ENCODE assay signal across 22 cellular contexts in the genomic region with DNA sequence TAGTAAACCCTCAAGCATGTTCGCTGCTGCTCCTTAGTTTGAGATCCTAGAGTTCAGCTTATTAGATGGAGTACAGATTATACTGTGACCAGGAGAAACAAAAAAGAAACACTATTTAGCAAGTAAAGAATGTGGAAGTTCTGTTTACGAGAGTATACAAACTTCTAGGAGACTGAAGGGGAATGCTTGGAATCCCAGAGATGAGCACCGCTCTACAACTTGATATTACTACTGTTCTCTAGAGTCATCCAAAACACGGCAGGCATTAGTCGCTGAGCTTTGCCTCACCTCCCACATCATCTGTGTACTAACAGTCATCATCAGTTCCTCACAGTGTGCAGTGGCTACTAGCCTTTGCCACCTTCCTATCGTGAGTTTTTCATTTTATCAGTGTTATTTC.
"Had no signal": no experiment of that assay in that cellular context is flagged by ENCODE, and none has a peak within 500 bp of the region (broad histone marks: within the 10 kb centered on the region; RNA-seq: fewer than 3 reads in every experiment).

No MANE protein-coding gene starts in this region.

- ATAC-seq: activated CD4-positive, CD25-positive, alpha-beta regulatory T cell treated with anti-CD3 and anti-CD28 coated beads, Interleukin-2, amount 50 U/mL, for 24 hours; activated CD8-positive, alpha-beta T cell treated with anti-CD3 and anti-CD28 coated beads for 36 hours; gastroesophageal sphincter; left colon; naive thymus-derived CD4-positive, alpha-beta T cell; T-cell; upper lobe of right lung had no signal

- H3K27me3 ChIP-seq: gastroesophageal sphincter, upper lobe of right lung had no signal

- H3K36me3 Mint-ChIP-seq: activated naive CD8-positive, alpha-beta T cell treated with anti-CD3 and anti-CD28 coated beads for 36 hours; memory B cell; naive thymus-derived CD4-positive, alpha-beta T cell; T-cell had no signal

- H3K27ac Mint-ChIP-seq: activated CD4-positive, alpha-beta T cell treated with anti-CD3 and anti-CD28 coated beads, Interleukin-2, amount 10 ng/mL, durations not matched to agents 7 days and 5 days; activated CD8-positive, alpha-beta T cell treated with anti-CD3 and anti-CD28 coated beads for 36 hours; activated naive CD8-positive, alpha-beta T cell treated with anti-CD3 and anti-CD28 coated beads for 36 hours; activated T-cell treated with anti-CD3 and anti-CD28 coated beads, Interleukin-2, amount 50 U/mL, for 24 hours; activated T-helper 2 cell treated with anti-CD3 and anti-CD28 coated beads, Interferon-gamma antibody, Interleukin-2, Interleukin-4, amounts not matched to agents 10 μg/mL and 5 μg/mL and 100 μg/mL, durations not matched to agents 14 hours and 24 hours and 36 hours; memory B cell; naive thymus-derived CD4-positive, alpha-beta T cell; T-cell; T-helper 2 cell treated with Interferon-gamma antibody and Interleukin-4, amounts not matched to agents 5 μg/mL and 100 μg/mL, for 36 hours had no signal

- H3K27me3 Mint-ChIP-seq: memory B cell had no signal

- H3K4me3 Mint-ChIP-seq: activated CD4-positive, alpha-beta T cell treated with anti-CD3 and anti-CD28 coated beads, Interleukin-2, amount 10 ng/mL, durations not matched to agents 7 days and 5 days; activated CD8-positive, alpha-beta T cell treated with anti-CD3 and anti-CD28 coated beads for 36 hours; activated naive CD8-positive, alpha-beta T cell treated with anti-CD3 and anti-CD28 coated beads for 36 hours; activated T-cell treated with anti-CD3 and anti-CD28 coated beads, Interleukin-2, amount 50 U/mL, for 24 hours; memory B cell; naive thymus-derived CD4-positive, alpha-beta T cell; neural crest cell; T-cell; T-helper 2 cell treated with Interferon-gamma antibody and Interleukin-4, amounts not matched to agents 5 μg/mL and 100 μg/mL, for 36 hours had no signal

- H3K4me3 ChIP-seq: coronary artery, esophagus squamous epithelium, gastroesophageal sphincter, upper lobe of right lung had no signal

- H3K4me1 ChIP-seq: esophagus squamous epithelium, gastroesophageal sphincter, upper lobe of right lung had no signal

- H3K9me3 Mint-ChIP-seq: activated CD4-positive, alpha-beta T cell treated with anti-CD3 and anti-CD28 coated beads, Interleukin-2, amount 10 ng/mL, durations not matched to agents 7 days and 5 days; activated CD8-positive, alpha-beta T cell treated with anti-CD3 and anti-CD28 coated beads for 36 hours; activated naive CD8-positive, alpha-beta T cell treated with anti-CD3 and anti-CD28 coated beads for 36 hours; activated T-cell treated with anti-CD3 and anti-CD28 coated beads, Interleukin-2, amount 50 U/mL, for 24 hours; activated T-helper 2 cell treated with anti-CD3 and anti-CD28 coated beads, Interferon-gamma antibody, Interleukin-2, Interleukin-4, amounts not matched to agents 10 μg/mL and 5 μg/mL and 100 μg/mL, durations not matched to agents 14 hours and 24 hours and 36 hours; memory B cell; T-cell; T-helper 2 cell treated with Interferon-gamma antibody and Interleukin-4, amounts not matched to agents 5 μg/mL and 100 μg/mL, for 36 hours had no signal

- H3K4me1 Mint-ChIP-seq: activated CD4-positive, alpha-beta T cell treated with anti-CD3 and anti-CD28 coated beads, Interleukin-2, amount 10 ng/mL, durations not matched to agents 7 days and 5 days; activated naive CD8-positive, alpha-beta T cell treated with anti-CD3 and anti-CD28 coated beads for 36 hours; memory B cell; naive thymus-derived CD4-positive, alpha-beta T cell; T-cell had no signal

- DNase-seq: activated CD4-positive, alpha-beta T cell treated with anti-CD3 and anti-CD28 coated beads, Interleukin-2, amount 10 ng/mL, durations not matched to agents 7 days and 5 days; activated CD8-positive, alpha-beta T cell treated with anti-CD3 and anti-CD28 coated beads for 36 hours; activated naive CD4-positive, alpha-beta T cell treated with Interleukin-2 at 50 U/mL for 16 hours; activated naive CD8-positive, alpha-beta T cell treated with anti-CD3 and anti-CD28 coated beads for 36 hours; activated T-cell treated with anti-CD3 and anti-CD28 coated beads, Interleukin-2, amount 50 U/mL, for 24 hours; amniotic stem cell; esophagus squamous epithelium; head of caudate nucleus; left colon; naive thymus-derived CD4-positive, alpha-beta T cell; stimulated activated CD4-positive, alpha-beta T cell treated with anti-CD3 and anti-CD28 coated beads, Interleukin-4, amount 100 ng/mL, for 24 hours; stimulated activated naive CD4-positive, alpha-beta T cell treated with Interleukin-2 at 50 U/mL for 16 hours; T-cell; upper lobe of right lung had no signal

- H3K27ac ChIP-seq: coronary artery, esophagus squamous epithelium, gastroesophageal sphincter, upper lobe of right lung, VCaP had no signal

- H3K9me3 ChIP-seq: esophagus squamous epithelium, gastroesophageal sphincter, upper lobe of right lung had no signal

- H3K36me3 ChIP-seq: esophagus squamous epithelium, upper lobe of right lung had no signal
